ENCODE assay signal across 17 cellular contexts in genomic region chr11:108500721-108501120, GRCh38. TPM values are rescaled to one million over a fixed set of nuclear protein-coding genes. Genes with fewer than 3 reads are reported as not detected.
DNase-seq lines count a peak whose midpoint lies in the region; TF ChIP-seq lines count a peak whose summit lies in the region.
"Had no signal": no experiment of that assay in that cellular context is flagged by ENCODE, and none has a peak within 500 bp of the region (broad histone marks: within the 10 kb centered on the region; RNA-seq: fewer than 3 reads in every experiment).

No MANE protein-coding gene starts in this region.

- H3K4me3 Mint-ChIP-seq in Caco-2 (ENCODE audit: unreplicated experiment), result peak overlapping the region; percentile 92
- H3K4me3 Mint-ChIP-seq in mesothelial cell of epicardium, result no peak overlapping the region

- H4K20me1 ChIP-seq in smooth muscle cell (ENCODE audit: low read depth), result no peaks in the 10 kb centered on the region
- H4K20me1 ChIP-seq: BLaER1 had no signal

- H3F3A ChIP-seq in smooth muscle cell (ENCODE audit: low read depth), result peaks cover 31% of the 10 kb centered on the region

- H3K9me3 Mint-ChIP-seq in Caco-2 (ENCODE audit: unreplicated experiment) (no peaks in the 10 kb centered on the region), mesothelial cell of epicardium (no peaks in the 10 kb centered on the region)

- peak overlapping the region; percentile 68 for H3K27ac ChIP-seq in smooth muscle cell (ENCODE audit: low read depth)
- H3K27ac ChIP-seq: BLaER1 had no signal

- no peaks in the 10 kb centered on the region for H3K36me3 ChIP-seq in Caco-2 (ENCODE audit: control insufficient read depth, insufficient read depth, low read length)
- H3K36me3 ChIP-seq in smooth muscle cell (ENCODE audit: low read depth), result no peaks in the 10 kb centered on the region
- H3K36me3 ChIP-seq: BLaER1 had no signal

- H3K4me2 ChIP-seq in smooth muscle cell, result peak overlapping the region; percentile 73
- H3K4me2 ChIP-seq: BLaER1 had no signal

- H2AFZ ChIP-seq in smooth muscle cell (ENCODE audit: low read depth), result peak overlapping the region; percentile 73

- H3K27me3 Mint-ChIP-seq in Caco-2 (ENCODE audit: insufficient read depth, unreplicated experiment) (no peaks in the 10 kb centered on the region), mesothelial cell of epicardium (ENCODE audit: low read depth) (no peaks in the 10 kb centered on the region)

- H3K27ac Mint-ChIP-seq in Caco-2 (ENCODE audit: unreplicated experiment), result peak overlapping the region; percentile 19
- H3K27ac Mint-ChIP-seq in mesothelial cell of epicardium, result peak overlapping the region; percentile 89

- H3K4me1 ChIP-seq in Caco-2 (peaks cover 37% of the 10 kb centered on the region), smooth muscle cell (ENCODE audit: low read depth) (peaks cover 16% of the 10 kb centered on the region)

- DNase-seq in Caco-2, result peak; percentile 69 to 70
- DNase-seq in M059J (ENCODE audit: low read depth), result peak; percentile 11
- DNase-seq in mesothelial cell of epicardium (ENCODE audit: low spot score in 2 of 2, unreplicated experiment in 2 of 2), result no peak
- no peak for DNase-seq in smooth muscle cell (lab: John Stamatoyannopoulos, UW; ENCODE audit: unreplicated experiment)
- DNase-seq in activated effector memory CD4-positive, alpha-beta T cell treated with anti-CD3 and anti-CD28 coated beads, Interleukin-2, amount 50 U/mL, for 16 hours, result no peak
- no peak for DNase-seq in cerebellar cortex (ENCODE audit: low spot score)
- no peak for DNase-seq in activated CD8-positive, alpha-beta memory T cell treated with anti-CD3 and anti-CD28 coated beads, Interleukin-2, amount 50 U/mL, for 48 hours
- DNase-seq: DMS79, GOT3, KG1, NCI-H1417 treated with DMSO at 0.1 percent for 48 hours, NCI-H187 treated with DMSO at 0.1 percent for 48 hours, NCI-H345, NCI-H524 treated with DMSO at 0.1 percent for 48 hours, RPMI8226, SHP77 treated with DMSO at 0.1 percent for 48 hours had no signal

- no TSS peak for BruUV-seq in Caco-2 (replicated peaks; lab: Mats Ljungman, UMichigan)

- H3K9me3 ChIP-seq in Caco-2 (no peaks in the 10 kb centered on the region), smooth muscle cell (replicated peaks; ENCODE audit: low read depth) (no peaks in the 10 kb centered on the region)
- H3K9me3 ChIP-seq: BLaER1 had no signal

- CTCF ChIA-PET in Caco-2 (lab: Charles Lee), result no interaction called here

- H3K9ac ChIP-seq in smooth muscle cell (ENCODE audit: low read depth), result peak overlapping the region; percentile 16
- H3K9ac ChIP-seq: BLaER1 had no signal

- POLR2A ChIA-PET in Caco-2 (lab: Charles Lee), result interaction anchor here (0.5 to 1.4 kb wide), 4 partner anchors 10 to 93 kb away, joined by 3 to 4 read pairs (median 3); partner anchors contain the start of gene EXPH5

- H3K27me3 ChIP-seq in Caco-2 (replicated peaks; ENCODE audit: control insufficient read depth, insufficient read depth, low read length), result no peaks in the 10 kb centered on the region
- no peaks in the 10 kb centered on the region for H3K27me3 ChIP-seq in smooth muscle cell (ENCODE audit: low read depth)

- whole genome bisulfite sequencing in smooth muscle cell (ENCODE audit: low lambda C conversion rate), result 8% methylated on average over 2 of the region's 2 CpGs

- intact Hi-C loops in Caco-2 (cut with micrococcal nuclease; ENCODE audit: unreplicated experiment), result loop anchor here (5.0 kb wide), 1 partner anchor 383 kb away; no protein-coding TSS in a partner anchor

- H3K4me1 Mint-ChIP-seq in Caco-2 (ENCODE audit: low read depth, unreplicated experiment), result peaks cover 49% of the 10 kb centered on the region
- H3K4me1 Mint-ChIP-seq in mesothelial cell of epicardium, result peaks cover 45% of the 10 kb centered on the region

- TF ChIP-seq CTCF in Caco-2 (IDR thresholded peaks at IDR 0.05; ENCODE audit: insufficient read depth in 1 of 2, low read depth in 1 of 2, low read length in 1 of 2, severe bottlenecking in 1 of 2, unreplicated experiment in 1 of 2), result no peak
- no peak for TF ChIP-seq CTCF in mesothelial cell of epicardium (IDR thresholded peaks at IDR 0.05; ENCODE audit: unreplicated experiment)
- no peak for TF ChIP-seq CTCF in smooth muscle cell (IDR thresholded peaks at IDR 0.05; ENCODE audit: borderline replicate concordance, insufficient read depth, poor library complexity, severe bottlenecking)

- H3K4me3 ChIP-seq in Caco-2 (ENCODE audit: low read depth, low read length) (no peak overlapping the region), smooth muscle cell (no peak overlapping the region)
- H3K4me3 ChIP-seq: BLaER1 had no signal

- H3K79me2 ChIP-seq in smooth muscle cell (ENCODE audit: low read depth), result peaks cover 3% of the 10 kb centered on the region

- H3K36me3 Mint-ChIP-seq in Caco-2 (ENCODE audit: insufficient read depth, unreplicated experiment) (peaks cover 31% of the 10 kb centered on the region), mesothelial cell of epicardium (no peaks in the 10 kb centered on the region)

RNA-seq across cellular contexts. Expression of gene POGLUT3, which starts 2.5 kb away (rescaled TPM):
- total RNA-seq in Caco-2 (2022) (87.2 and 87.5 TPM in 2 replicates), mesothelial cell of epicardium (39.6 to 41.5 TPM (median 40.1 TPM) in 3 replicates), smooth muscle cell (50.4 and 62.9 TPM in 2 replicates)
- 46.0 and 82.0 TPM in 2 replicates for total RNA-seq in M059J (2014; rRNA removed; shearing (Covaris generic))
- 28.9 and 34.4 TPM in 2 replicates for polyA plus RNA-seq in smooth muscle cell

RNA-seq across cellular contexts. Expression of gene C11orf65, which starts 33.4 kb away (rescaled TPM):
- total RNA-seq in Caco-2 (2022) (0.86 and 1.0 TPM in 2 replicates), mesothelial cell of epicardium (1.00 to 1.6 TPM (median 1.1 TPM) in 3 replicates), smooth muscle cell (0.76 and 1.9 TPM in 2 replicates)
- total RNA-seq in M059J (2014; rRNA removed; shearing (Covaris generic)), result 1.9 TPM in 1 of 2 replicates, not detected in the other
- polyA plus RNA-seq in smooth muscle cell, result 1.7 and 1.9 TPM in 2 replicates

Comparison
In these comparisons a context has a peak if more than half of its experiments do, and no peak if none do; other contexts are left out.
1. DNase-seq: peak in Caco-2 (2 of 2) and M059J (single experiment); none in mesothelial cell of epicardium (0 of 2), smooth muscle cell (single experiment), activated effector memory CD4-positive, alpha-beta T cell treated with anti-CD3 and anti-CD28 coated beads, Interleukin-2, amount 50 U/mL, for 16 hours (single experiment), cerebellar cortex (single experiment) and activated CD8-positive, alpha-beta memory T cell treated with anti-CD3 and anti-CD28 coated beads, Interleukin-2, amount 50 U/mL, for 48 hours (single experiment).